In genomic region chr11:761526-762108, GRCh38 we compare ENCODE assay signal across 13 cellular contexts. TPM values are rescaled to one million over a fixed set of nuclear protein-coding genes. Genes with fewer than 3 reads are reported as not detected.
DNase-seq lines count a peak whose midpoint lies in the region; ATAC-seq and TF ChIP-seq lines count a peak whose summit lies in the region.
"Had no signal": no experiment of that assay in that cellular context is flagged by ENCODE, and none has a peak within 500 bp of the region (broad histone marks: within the 10 kb centered on the region; RNA-seq: fewer than 3 reads in every experiment).

No MANE protein-coding gene starts in this region.

- intact Hi-C loops in CD14-positive monocyte (cut with micrococcal nuclease) (no loop called here), dorsolateral prefrontal cortex (cut with DNase I) (loop anchor here (1.0 to 5.0 kb wide), 3 partner anchors 13 to 34 kb away; no protein-coding TSS in a partner anchor), Right ventricle myocardium inferior (cut with DNase I) (no loop called here)
- intact Hi-C loops in CD4-positive, alpha-beta memory T cell (cut with micrococcal nuclease), result loop anchor here (5.0 kb wide), 1 partner anchor 36 kb away; the partner anchor contains the start of gene SLC25A22

- H3K9me3 ChIP-seq in CD4-positive, alpha-beta memory T cell (ENCODE audit: control insufficient read depth in 1 of 2, low read length in 2 of 2), result no peaks in the 10 kb centered on the region
- H3K9me3 ChIP-seq: spleen, thoracic aorta had no signal

- CTCF ChIA-PET in CD4-positive, alpha-beta memory T cell (lab: Charles Lee; ENCODE audit: partially characterized antibody), result interaction anchor here (0.7 to 1.4 kb wide), 3 partner anchors 28 to 65 kb away, joined by 3 read pairs; no protein-coding TSS in a partner anchor

- DNase-seq in CD14-positive monocyte (ENCODE audit: low spot score) (no peak), NB4 (ENCODE audit: low read depth) (peak; percentile 32), dorsolateral prefrontal cortex (no peak), Right ventricle myocardium inferior (ENCODE audit: missing footprints) (no peak)
- DNase-seq in CD4-positive, alpha-beta memory T cell, result no peak
- DNase-seq: activated CD8-positive, alpha-beta memory T cell treated with anti-CD3 and anti-CD28 coated beads for 24 hours; foreskin melanocyte; NCI-H1436; nephron progenitor cell had no signal

- no peak for TF ChIP-seq CTCF in CD14-positive monocyte (IDR thresholded peaks at IDR 0.05)
- no peak for TF ChIP-seq CTCF in NB4 (IDR thresholded peaks at IDR 0.05; ENCODE audit: low read depth, low read length)
- no peak for TF ChIP-seq CTCF in dorsolateral prefrontal cortex (IDR thresholded peaks at IDR 0.05 in 54 of 56, conservative IDR thresholded peaks at IDR 0.05 in 2 of 56; ENCODE audit: low read depth in 1 of 56, partially characterized antibody in 56 of 56)

- no peaks in the 10 kb centered on the region for H3K4me1 ChIP-seq in CD4-positive, alpha-beta memory T cell (ENCODE audit: insufficient read depth, low read length)

- no peak for TF ChIP-seq POLR2A in NB4 (IDR thresholded peaks at IDR 0.05; ENCODE audit: extremely low read depth, insufficient read length)

- no peaks in the 10 kb centered on the region for H3K27me3 ChIP-seq in dorsolateral prefrontal cortex
- H3K27me3 ChIP-seq in CD4-positive, alpha-beta memory T cell (ENCODE audit: insufficient read depth, low read length), result no peaks in the 10 kb centered on the region
- H3K27me3 ChIP-seq: spleen had no signal

- no peak for ATAC-seq in SK-N-SH treated with all-trans-retinoic acid at 6 μM for 48 hours
- ATAC-seq in Right ventricle myocardium inferior, result no peak

- H3K27ac Mint-ChIP-seq in CD14-positive monocyte, result peak overlapping the region in 4 of 7 donors; percentile 13 to 61 (median 51)
- H3K27ac Mint-ChIP-seq in CD4-positive, alpha-beta memory T cell, result peak overlapping the region in 2 of 7 donors; percentile 42 to 43
- H3K27ac Mint-ChIP-seq: nephron progenitor cell had no signal

- POLR2A ChIA-PET in CD4-positive, alpha-beta memory T cell (lab: Charles Lee; ENCODE audit: partially characterized antibody), result no interaction called here

- H3K27ac ChIP-seq in dorsolateral prefrontal cortex, result peak overlapping the region in 51 of 59 donors; percentile 4 to 87 (median 74)
- no peak overlapping the region for H3K27ac ChIP-seq in CD4-positive, alpha-beta memory T cell (ENCODE audit: low read depth, low read length)
- H3K27ac ChIP-seq: thoracic aorta had no signal

- H3K36me3 Mint-ChIP-seq in CD14-positive monocyte, result peaks cover 73 to 91% of the 10 kb centered on the region in 2 donors
- peaks cover 12 to 52% of the 10 kb centered on the region in 2 donors for H3K36me3 Mint-ChIP-seq in CD4-positive, alpha-beta memory T cell

- peaks cover 52% of the 10 kb centered on the region for H3K36me3 ChIP-seq in CD4-positive, alpha-beta memory T cell (ENCODE audit: insufficient read depth, low read length)

- no peak overlapping the region for H3K4me3 Mint-ChIP-seq in CD14-positive monocyte
- no peak overlapping the region for H3K4me3 Mint-ChIP-seq in CD4-positive, alpha-beta memory T cell
- H3K4me3 Mint-ChIP-seq: nephron progenitor cell had no signal

- H3K9me3 Mint-ChIP-seq in CD14-positive monocyte, result peaks cover 0 to 3% (median 0%) of the 10 kb centered on the region in 7 donors
- H3K9me3 Mint-ChIP-seq in CD4-positive, alpha-beta memory T cell, result no peaks in the 10 kb centered on the region
- H3K9me3 Mint-ChIP-seq: nephron progenitor cell had no signal

- peaks cover 6% of the 10 kb centered on the region for H3K4me1 Mint-ChIP-seq in CD14-positive monocyte
- no peaks in the 10 kb centered on the region for H3K4me1 Mint-ChIP-seq in CD4-positive, alpha-beta memory T cell
- H3K4me1 Mint-ChIP-seq: nephron progenitor cell had no signal

- no peaks in the 10 kb centered on the region for H3K27me3 Mint-ChIP-seq in CD14-positive monocyte (ENCODE audit: low read depth in 3 of 3)
- H3K27me3 Mint-ChIP-seq in CD4-positive, alpha-beta memory T cell, result no peaks in the 10 kb centered on the region

- H3K4me3 ChIP-seq in NB4 (ENCODE audit: low read depth, low read length), result no peak overlapping the region
- H3K4me3 ChIP-seq in dorsolateral prefrontal cortex, result no peak overlapping the region
- H3K4me3 ChIP-seq in CD4-positive, alpha-beta memory T cell (ENCODE audit: low read length in 2 of 2), result no peak overlapping the region
- H3K4me3 ChIP-seq: spleen, thoracic aorta had no signal

TF ChIP-seq in SK-N-SH treated with all-trans-retinoic acid at 6 μM for 48 hours, 23 proteins besides CTCF, POLR2A, EP300 and RAD21:
- TF ChIP-seq TSHZ2 (CRISPR knock-in tag; IDR thresholded peaks at IDR 0.05), result no peak
- TF ChIP-seq BACH2 (CRISPR knock-in tag; IDR thresholded peaks at IDR 0.05; ENCODE audit: borderline replicate concordance), result no peak
- no peak for TF ChIP-seq ZNF70 (CRISPR knock-in tag; IDR thresholded peaks at IDR 0.05)
- no peak for TF ChIP-seq OSR1 (CRISPR knock-in tag; IDR thresholded peaks at IDR 0.05)
- TF ChIP-seq ESRRG (CRISPR knock-in tag; IDR thresholded peaks at IDR 0.05), result no peak
- TF ChIP-seq TOX (CRISPR knock-in tag; IDR thresholded peaks at IDR 0.05; ENCODE audit: borderline replicate concordance), result no peak
- TF ChIP-seq GLIS3 (CRISPR knock-in tag; IDR thresholded peaks at IDR 0.05), result no peak
- TF ChIP-seq ZFP3 (CRISPR knock-in tag; IDR thresholded peaks at IDR 0.05), result no peak
- TF ChIP-seq ZFP30 (CRISPR knock-in tag; IDR thresholded peaks at IDR 0.05), result no peak

RNA-seq across cellular contexts. Expression of gene TALDO1, which starts 14.4 kb away (rescaled TPM):
- polyA plus RNA-seq in CD14-positive monocyte, result 1,000 to 10,000 TPM; 1,224 to 1,249 TPM
- total RNA-seq in dorsolateral prefrontal cortex, result 100 to 1,000 TPM in 96 of 120 experiments, 10 to 100 TPM in 24; 58.9 to 258 (median 114) TPM
- total RNA-seq in CD4-positive, alpha-beta memory T cell, result 10 to 100 TPM; 80.4 to 90.5 TPM
- polyA plus RNA-seq in CD4-positive, alpha-beta memory T cell, result 100 to 1,000 TPM; 174 to 244 TPM
- 102 TPM for total RNA-seq in Right ventricle myocardium inferior

RNA-seq across cellular contexts. Expression of gene GATD1, which starts 15.7 kb away (rescaled TPM):
- polyA plus RNA-seq in CD14-positive monocyte, result 1 to 10 TPM; 4.5 to 4.6 TPM
- total RNA-seq in dorsolateral prefrontal cortex (100 to 1,000 TPM in 50 of 120 experiments, 10 to 100 TPM in 70; 70.3 to 151 (median 96.8) TPM), Right ventricle myocardium inferior (18.3 TPM)
- 10 to 100 TPM; 51.5 to 64.9 TPM for total RNA-seq in CD4-positive, alpha-beta memory T cell
- polyA plus RNA-seq in CD4-positive, alpha-beta memory T cell, result 10 to 100 TPM in 1 of 2 donors, 1 to 10 TPM in 1; 4.3 to 15.0 TPM

RNA-seq across cellular contexts. Expression of gene CEND1, which starts 28.3 kb away (rescaled TPM):
- polyA plus RNA-seq in CD14-positive monocyte, result not detected
- total RNA-seq in dorsolateral prefrontal cortex (100 to 1,000 TPM in 118 of 120 experiments, 10 to 100 TPM in 2; 70.6 to 312 (median 201) TPM), Right ventricle myocardium inferior (not detected)
- total RNA-seq in CD4-positive, alpha-beta memory T cell, result under 1 TPM in 1 of 2 experiments, not detected in 1; 0.19 TPM
- not detected for polyA plus RNA-seq in CD4-positive, alpha-beta memory T cell
- total RNA-seq: mesenteric fat pad, thoracic aorta had no signal

RNA-seq across cellular contexts. Expression of gene SLC25A22, which starts 36.5 kb away (rescaled TPM):
- polyA plus RNA-seq in CD14-positive monocyte, result 1 to 10 TPM; 4.4 to 5.6 TPM
- total RNA-seq in dorsolateral prefrontal cortex (100 to 1,000 TPM in 101 of 120 experiments, 10 to 100 TPM in 19; 48.1 to 186 (median 122) TPM), Right ventricle myocardium inferior (2.6 TPM)
- 10 to 100 TPM; 24.0 to 24.1 TPM for total RNA-seq in CD4-positive, alpha-beta memory T cell
- 10 to 100 TPM in 1 of 2 donors, 1 to 10 TPM in 1; 9.4 to 13.5 TPM for polyA plus RNA-seq in CD4-positive, alpha-beta memory T cell

RNA-seq across cellular contexts. Expression of gene PIDD1, which starts 43.4 kb away (rescaled TPM):
- polyA plus RNA-seq in CD14-positive monocyte, result 1 to 10 TPM; 1.6 to 2.6 TPM
- total RNA-seq in dorsolateral prefrontal cortex (10 to 100 TPM; 15.0 to 65.5 (median 27.2) TPM), Right ventricle myocardium inferior (7.2 TPM)
- total RNA-seq in CD4-positive, alpha-beta memory T cell, result 10 to 100 TPM; 32.5 to 34.8 TPM
- polyA plus RNA-seq in CD4-positive, alpha-beta memory T cell, result 1 to 10 TPM; 7.0 to 7.8 TPM

Comparison
In these comparisons a context has a peak if more than half of its experiments do, and no peak if none do; other contexts are left out.
1. RNA of gene CEND1, which starts 28.3 kb away (total RNA-seq): 70.6 to 312 TPM in dorsolateral prefrontal cortex; 0.19 TPM in CD4-positive, alpha-beta memory T cell and not detected in Right ventricle myocardium inferior (single experiment); every median in the first group is over 10 times any median in the second.
2. intact Hi-C loops: an anchor here in dorsolateral prefrontal cortex (1.0 to 5.0 kb wide) and CD4-positive, alpha-beta memory T cell (5.0 kb wide); none called in CD14-positive monocyte and Right ventricle myocardium inferior.